8 cellular contexts compared by ENCODE assay signal in the genomic region with DNA sequence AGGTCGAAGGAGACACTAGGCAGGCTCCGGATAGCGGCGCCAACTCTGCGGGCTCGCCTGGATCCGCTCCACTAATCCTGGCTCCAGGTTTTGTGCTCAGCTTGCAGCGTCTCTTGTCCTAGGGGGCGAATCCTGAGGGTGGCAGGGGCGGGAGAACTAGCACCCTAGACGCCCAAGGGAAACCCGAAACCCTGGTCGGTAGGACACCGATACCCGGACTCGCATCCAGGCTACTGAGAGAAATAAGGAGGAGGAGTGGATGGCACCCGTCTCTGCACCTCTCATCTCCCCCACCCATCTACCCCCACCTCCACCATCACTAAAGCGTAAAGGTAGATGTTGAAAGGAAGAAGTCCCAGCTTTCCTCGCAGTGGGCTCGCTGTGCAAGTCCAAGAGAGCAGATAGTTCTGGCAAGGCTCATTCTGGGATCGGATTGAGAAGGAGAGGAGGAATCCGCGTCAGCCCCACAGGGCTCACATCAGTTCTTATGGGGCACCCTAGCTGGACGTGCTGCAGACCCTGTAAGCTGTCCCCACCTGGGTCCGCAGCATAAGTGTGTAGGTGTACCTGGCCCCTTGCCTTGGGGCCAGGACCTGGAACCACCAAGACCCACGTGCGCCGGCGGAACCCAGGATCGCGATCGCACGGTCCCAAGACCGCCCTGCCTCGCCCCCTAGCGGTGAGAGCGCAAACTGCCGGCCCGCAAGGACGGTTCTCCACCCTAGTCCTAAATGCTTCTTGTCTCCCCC. TPM values are rescaled to one million over a fixed set of nuclear protein-coding genes. Genes with fewer than 3 reads are reported as not detected.
DNase-seq lines count a peak whose midpoint lies in the region; ATAC-seq and TF ChIP-seq lines count a peak whose summit lies in the region.

No MANE protein-coding gene starts in this region.

- H3K27me3 ChIP-seq in HUES64 (ENCODE audit: insufficient read depth, low read length) (peaks cover 90% of the 10 kb centered on the region), Panc1 (ENCODE audit: control insufficient read depth, insufficient read depth, low read length) (peaks cover 41% of the 10 kb centered on the region), gastroesophageal sphincter (peaks cover 96% of the 10 kb centered on the region), ovary (no peaks in the 10 kb centered on the region), thyroid gland (peaks cover 56% of the 10 kb centered on the region)

- DNase-seq in GM03348 (ENCODE audit: low spot score) (peak; percentile 83), Panc1 (ENCODE audit: low read depth, low spot score) (peak; percentile 51), ovary (peak; percentile 18 to 61 (median 39)), thyroid gland (peak; percentile 56 to 58)
- peak; percentile 60 for DNase-seq in activated effector memory CD4-positive, alpha-beta T cell treated with Interleukin-2 at 50 U/mL for 16 hours

- H3K36me3 ChIP-seq in HUES64 (ENCODE audit: insufficient read depth, low read length) (no peaks in the 10 kb centered on the region), Panc1 (ENCODE audit: control insufficient read depth, insufficient read depth, low read length) (no peaks in the 10 kb centered on the region), gastroesophageal sphincter (no peaks in the 10 kb centered on the region), ovary (no peaks in the 10 kb centered on the region), thyroid gland (no peaks in the 10 kb centered on the region)

- no peaks in the 10 kb centered on the region for H3K9me3 ChIP-seq in HUES64 (ENCODE audit: insufficient read depth, low read depth, low read length)
- H3K9me3 ChIP-seq in Panc1 (ENCODE audit: control insufficient read depth, insufficient read depth, low read depth, low read length): no peaks in the 10 kb centered on the region
- H3K9me3 ChIP-seq in gastroesophageal sphincter: peaks cover 0 to 3% (median 0%) of the 10 kb centered on the region in 3 donors
- H3K9me3 ChIP-seq in ovary: no peaks in the 10 kb centered on the region
- no peaks in the 10 kb centered on the region for H3K9me3 ChIP-seq in thyroid gland

- no peak for TF ChIP-seq POLR2A in gastroesophageal sphincter (IDR thresholded peaks at IDR 0.05)
- TF ChIP-seq POLR2A in ovary (IDR thresholded peaks at IDR 0.05): no peak
- no peak for TF ChIP-seq POLR2A in thyroid gland (IDR thresholded peaks at IDR 0.05)

- no peak for TF ChIP-seq EP300 in gastroesophageal sphincter (IDR thresholded peaks at IDR 0.05)
- no peak for TF ChIP-seq EP300 in ovary (IDR thresholded peaks at IDR 0.05)

- peak; percentile 90 for ATAC-seq in Panc1
- peak; percentile 71 for ATAC-seq in gastroesophageal sphincter
- no peak for ATAC-seq in HG03469 (IDR thresholded peaks at IDR 0.05; ENCODE audit: unreplicated experiment)

- intact Hi-C loops in Panc1 (cut with micrococcal nuclease; ENCODE audit: unreplicated experiment): loop anchor here (5.0 kb wide), 1 partner anchor 84 kb away; no protein-coding TSS in a partner anchor
- intact Hi-C loops in ovary (cut with DNase I): loop anchor here in 1 of 4 donors (10.0 kb wide), 1 partner anchor 86 kb away; no protein-coding TSS in a partner anchor
- intact Hi-C loops in thyroid gland (cut with DNase I): no loop called here

- TF ChIP-seq CTCF in Panc1 (IDR thresholded peaks at IDR 0.05) (peak; percentile 99), gastroesophageal sphincter (IDR thresholded peaks at IDR 0.05) (peak in 3 of 4 experiments; percentile 79 to 96 (median 83)), ovary (IDR thresholded peaks at IDR 0.05) (peak; percentile 29 to 40 (median 38)), thyroid gland (IDR thresholded peaks at IDR 0.05) (peak; percentile 69 to 99 (median 84))

- H3K27ac ChIP-seq in HUES64 (ENCODE audit: low read depth, low read length) (no peak overlapping the region), Panc1 (ENCODE audit: low read length) (no peak overlapping the region), gastroesophageal sphincter (no peak overlapping the region), ovary (no peak overlapping the region), thyroid gland (no peak overlapping the region)

- in situ Hi-C loops in Panc1 (cut with HindIII; ENCODE audit: low pct_unique_long_range_greater_than_20kb, low sequenced_read_pairs): no loop called here

- H3K4me1 ChIP-seq in HUES64 (ENCODE audit: insufficient read depth, low read length) (peaks cover 13% of the 10 kb centered on the region; the same call in 1 of the 2 replicates), Panc1 (ENCODE audit: control insufficient read depth, insufficient read depth, low read length) (peaks cover 6% of the 10 kb centered on the region; the same call in 1 of the 2 replicates), gastroesophageal sphincter (peaks cover 0 to 40% (median 12%) of the 10 kb centered on the region in 3 donors), ovary (ENCODE audit: insufficient read depth) (peaks cover 1% of the 10 kb centered on the region), thyroid gland (peaks cover 8 to 39% of the 10 kb centered on the region in 2 donors)

- peak overlapping the region; percentile 49 for H3K4me3 ChIP-seq in HUES64 (ENCODE audit: low read length)
- peak overlapping the region; percentile 33 to 52 for H3K4me3 ChIP-seq in Panc1 (ENCODE audit: low read depth in 2 of 2, low read length in 2 of 2)
- H3K4me3 ChIP-seq in gastroesophageal sphincter: peak overlapping the region in 1 of 2 donors; percentile 36
- no peak overlapping the region for H3K4me3 ChIP-seq in ovary
- H3K4me3 ChIP-seq in thyroid gland (replicated peaks in 1 of 3): peak overlapping the region in 1 of 3 donors; percentile 21

- POLR2A ChIA-PET in Panc1 (lab: Charles Lee): no interaction called here

- WGBS in HUES64: under 1% methylated on average over 38 of the region's 40 CpGs
- 1 to 2% methylated on average over 21 to 24 of the region's 40 CpGs for WGBS in gastroesophageal sphincter (ENCODE audit: low coverage in 1 of 2), 2 donors
- 0 to 5% (median 1%) methylated on average over 39 to 40 of the region's 40 CpGs for WGBS in ovary, 3 donors
- WGBS in thyroid gland, 2 donors: 2 to 3% methylated on average over 32 to 40 of the region's 40 CpGs

- CTCF ChIA-PET in Panc1 (lab: Charles Lee): no interaction called here

- no TSS peak for BruUV-seq in Panc1 (replicated peaks; lab: Mats Ljungman, UMichigan)

- no peak overlapping the region for H3K9ac ChIP-seq in HUES64 (ENCODE audit: low read depth, low read length)

RNA-seq across cellular contexts. Expression of a gene that starts 6.9 kb away (rescaled TPM):
- polyA plus RNA-seq in HUES64 (2013, experiment 1 of 2): 0.15 TPM
- 0.13 TPM for polyA plus RNA-seq in HUES64 (2013, experiment 2 of 2)
- total RNA-seq in Panc1 (2021; ENCODE audit: unreplicated experiment) (not detected), gastroesophageal sphincter (not detected), ovary (not detected), thyroid gland (not detected)
- polyA plus RNA-seq in Panc1 (2012; ENCODE audit: insufficient read length): not detected
- not detected for polyA plus RNA-seq in ovary

RNA-seq across cellular contexts. Expression of a gene that starts 17.1 kb away (rescaled TPM):
- polyA plus RNA-seq in HUES64 (2013, experiment 1 of 2): 10.3 TPM
- 8.9 TPM for polyA plus RNA-seq in HUES64 (2013, experiment 2 of 2)
- total RNA-seq in Panc1 (2021; ENCODE audit: unreplicated experiment) (12.1 TPM), gastroesophageal sphincter (10 to 100 TPM in 1 of 4 donors, 1 to 10 TPM in 3; 7.8 to 13.9 (median 8.6) TPM), ovary (10 to 100 TPM in 4 of 7 donors, 1 to 10 TPM in 3; 6.2 to 12.3 (median 10.6) TPM), thyroid gland (10 to 100 TPM in 2 of 4 donors, 1 to 10 TPM in 2; 6.9 to 14.4 (median 10.4) TPM)
- polyA plus RNA-seq in Panc1 (2012; ENCODE audit: insufficient read length): 8.8 TPM
- 1 to 10 TPM; 6.8 to 7.1 TPM for polyA plus RNA-seq in ovary

Comparison
In these comparisons a context has a peak if more than half of its experiments do, and no peak if none do; other contexts are left out.
1. CTCF ChIP-seq: peak in every context shown above with its lines; median percentile 99 in Panc1; 84 in thyroid gland; 83 in gastroesophageal sphincter; 38 in ovary.